26 cellular contexts compared by ENCODE assay signal in genomic region chr6:84681693-84682326, GRCh38.
"Had no signal": no experiment of that assay in that cellular context is flagged by ENCODE, and none has a peak within 500 bp of the region (broad histone marks: within the 10 kb centered on the region; RNA-seq: fewer than 3 reads in every experiment).

No MANE protein-coding gene starts in this region.

- ATAC-seq: activated CD8-positive, alpha-beta T cell treated with anti-CD3 and anti-CD28 coated beads for 36 hours; activated T-cell treated with anti-CD3 and anti-CD28 coated beads, Interleukin-2, amount 50 U/mL, for 72 hours; activated T-helper 17 cell treated with anti-CD3 and anti-CD28 coated beads, Interleukin-2, amount 50 U/mL, for 72 hours; body of pancreas had no signal

- DNase-seq: activated CD4-positive, alpha-beta T cell treated with anti-CD3 and anti-CD28 coated beads, Interleukin-2, amount 10 ng/mL, durations not matched to agents 24 days and 14 days; activated CD4-positive, alpha-beta T cell treated with anti-CD3 and anti-CD28 coated beads, Interleukin-2, amount 50 U/mL, for 4 hours; activated CD8-positive, alpha-beta T cell treated with anti-CD3 and anti-CD28 coated beads for 36 hours; activated effector memory CD4-positive, alpha-beta T cell treated with anti-CD3 and anti-CD28 coated beads, Interleukin-2, amount 50 U/mL, for 16 hours; activated naive CD4-positive, alpha-beta T cell; activated naive CD4-positive, alpha-beta T cell treated with anti-CD3 and anti-CD28 coated beads, Interleukin-2, amount 50 U/mL, for 16 hours; activated naive CD8-positive, alpha-beta T cell treated with anti-CD3 and anti-CD28 coated beads for 36 hours; activated T-cell treated with anti-CD3 and anti-CD28 coated beads, Interleukin-2, amount 50 U/mL, for 1 hour; activated T-cell treated with anti-CD3 and anti-CD28 coated beads, Interleukin-2, amount 50 U/mL, for 72 hours; amygdala; body of pancreas; NCI-H1105; NCI-H1417 treated with DMSO at 0.1 percent for 48 hours; NCI-H187 treated with DMSO at 0.1 percent for 48 hours; NCI-H2081; NCI-H226; NCI-H446 treated with DMSO at 0.1 percent for 48 hours; NCI-H524; NCI-H69; PC-9; SHP77; SJCRH30; SK-N-SH had no signal

- H3K27me3 ChIP-seq: body of pancreas, breast epithelium, SJCRH30 had no signal

- H3K4me1 ChIP-seq: body of pancreas, breast epithelium, SJCRH30 had no signal

- H3K4me3 ChIP-seq: body of pancreas, breast epithelium, coronary artery, PC-9, SJCRH30 had no signal

- H3K27ac ChIP-seq: body of pancreas, breast epithelium, coronary artery, PC-9, SJCRH30 had no signal

- H3K9me3 ChIP-seq: body of pancreas, breast epithelium, SJCRH30 had no signal

- H3K36me3 ChIP-seq: breast epithelium, SJCRH30 had no signal
